ENCODE assay signal across 20 cellular contexts in genomic region chr17:29115435-29115834, GRCh38.
"Had no signal": no experiment of that assay in that cellular context is flagged by ENCODE, and none has a peak within 500 bp of the region (broad histone marks: within the 10 kb centered on the region; RNA-seq: fewer than 3 reads in every experiment).

No MANE protein-coding gene starts in this region.

- H3K27ac Mint-ChIP-seq: activated CD8-positive, alpha-beta T cell treated with anti-CD3 and anti-CD28 coated beads, Interleukin-2, amount 10 ng/mL, durations not matched to agents 7 days and 5 days; activated naive CD8-positive, alpha-beta T cell; activated T-cell treated with anti-CD3 and anti-CD28 coated beads, Interleukin-2, amount 50 U/mL, for 72 hours; mesothelial cell of epicardium; stimulated activated memory B cell treated with anti-CD40 and anti-IgM and Interleukin-4, amounts not matched to agents 10 μg/mL and 1 μg/mL and 100 μg/mL, for 72 hours; T-helper 17 cell had no signal

- DNase-seq: activated B cell treated with CpG ODN at 0.5 μM for 24 hours; aorta; effector memory CD4-positive, alpha-beta T cell; left cardiac atrium; left ventricle myocardium superior; small intestine; T-helper 17 cell; tibial artery had no signal

- ATAC-seq: body of pancreas, gastroesophageal sphincter, left cardiac atrium, left ventricle myocardium superior, sciatic nerve had no signal

- H3K4me3 Mint-ChIP-seq: activated B cell treated with CpG ODN at 0.5 μM for 24 hours; activated CD8-positive, alpha-beta T cell treated with anti-CD3 and anti-CD28 coated beads, Interleukin-2, amount 10 ng/mL, durations not matched to agents 7 days and 5 days; activated naive CD8-positive, alpha-beta T cell; activated T-cell treated with anti-CD3 and anti-CD28 coated beads, Interleukin-2, amount 50 U/mL, for 72 hours; mesothelial cell of epicardium; naive thymus-derived CD8-positive, alpha-beta T cell; neural crest cell; stimulated activated memory B cell treated with anti-CD40 and anti-IgM and Interleukin-4, amounts not matched to agents 10 μg/mL and 1 μg/mL and 100 μg/mL, for 72 hours; stimulated activated naive CD8-positive, alpha-beta T cell treated with anti-CD3 and anti-CD28 coated beads, Interleukin-15, amount 100 ng/mL, for 72 hours; T-helper 17 cell had no signal

- H3K9me3 Mint-ChIP-seq: activated B cell treated with CpG ODN at 0.5 μM for 24 hours; activated T-cell treated with anti-CD3 and anti-CD28 coated beads, Interleukin-2, amount 50 U/mL, for 72 hours; mesothelial cell of epicardium; naive thymus-derived CD8-positive, alpha-beta T cell; neural crest cell; stimulated activated memory B cell treated with anti-CD40 and anti-IgM and Interleukin-4, amounts not matched to agents 10 μg/mL and 1 μg/mL and 100 μg/mL, for 72 hours; stimulated activated naive CD8-positive, alpha-beta T cell treated with anti-CD3 and anti-CD28 coated beads, Interleukin-15, amount 100 ng/mL, for 72 hours had no signal

- H3K4me3 ChIP-seq: body of pancreas, gastroesophageal sphincter, hepatocyte, tibial artery had no signal

- H3K27me3 Mint-ChIP-seq: activated B cell treated with CpG ODN at 0.5 μM for 24 hours; activated naive CD8-positive, alpha-beta T cell; naive thymus-derived CD8-positive, alpha-beta T cell; stimulated activated memory B cell treated with anti-CD40 and anti-IgM and Interleukin-4, amounts not matched to agents 10 μg/mL and 1 μg/mL and 100 μg/mL, for 72 hours; stimulated activated naive CD8-positive, alpha-beta T cell treated with anti-CD3 and anti-CD28 coated beads, Interleukin-15, amount 100 ng/mL, for 72 hours; T-helper 17 cell had no signal

- H3K27me3 ChIP-seq: body of pancreas, gastroesophageal sphincter, hepatocyte, tibial artery had no signal

- H3K9me3 ChIP-seq: body of pancreas, gastroesophageal sphincter, tibial artery had no signal

- H3K27ac ChIP-seq: body of pancreas, gastroesophageal sphincter, hepatocyte, tibial artery had no signal

- H3K4me1 Mint-ChIP-seq: mesothelial cell of epicardium had no signal
